Comparison of ENCODE assay signal across 11 cellular contexts in genomic region chr6:53309897-53310291, GRCh38. TPM values are rescaled to one million over a fixed set of nuclear protein-coding genes. Genes with fewer than 3 reads are reported as not detected.
DNase-seq lines count a peak whose midpoint lies in the region; ATAC-seq and TF ChIP-seq lines count a peak whose summit lies in the region.
"Had no signal": no experiment of that assay in that cellular context is flagged by ENCODE, and none has a peak within 500 bp of the region (broad histone marks: within the 10 kb centered on the region; RNA-seq: fewer than 3 reads in every experiment).

No MANE protein-coding gene starts in this region.

- peak overlapping the region; percentile 93 for H3K27ac Mint-ChIP-seq in stimulated activated naive CD8-positive, alpha-beta T cell treated with anti-CD3 and anti-CD28 coated beads, Interleukin-15, Interleukin-2, amounts not matched to agents 100 ng/mL and 50 ng/mL, for 24 hours
- no peak overlapping the region for H3K27ac Mint-ChIP-seq in stimulated activated naive CD8-positive, alpha-beta T cell treated with anti-CD3 and anti-CD28 coated beads, Interleukin-15, amount 100 ng/mL, for 72 hours
- H3K27ac Mint-ChIP-seq in activated naive CD8-positive, alpha-beta T cell treated with anti-CD3 and anti-CD28 coated beads, Interleukin-2, amount 10 ng/mL, durations not matched to agents 7 days and 5 days = no peak overlapping the region

- H3K9me3 Mint-ChIP-seq in stimulated activated naive CD8-positive, alpha-beta T cell treated with anti-CD3 and anti-CD28 coated beads, Interleukin-15, Interleukin-2, amounts not matched to agents 100 ng/mL and 50 ng/mL, for 24 hours = no peaks in the 10 kb centered on the region
- no peaks in the 10 kb centered on the region for H3K9me3 Mint-ChIP-seq in stimulated activated naive CD8-positive, alpha-beta T cell treated with anti-CD3 and anti-CD28 coated beads, Interleukin-15, amount 100 ng/mL, for 72 hours
- no peaks in the 10 kb centered on the region for H3K9me3 Mint-ChIP-seq in activated naive CD8-positive, alpha-beta T cell treated with anti-CD3 and anti-CD28 coated beads, Interleukin-2, amount 10 ng/mL, durations not matched to agents 7 days and 5 days

- TF ChIP-seq POLR2A in thyroid gland (IDR thresholded peaks at IDR 0.05) = no peak

- H3K4me1 Mint-ChIP-seq in stimulated activated naive CD8-positive, alpha-beta T cell treated with anti-CD3 and anti-CD28 coated beads, Interleukin-15, Interleukin-2, amounts not matched to agents 100 ng/mL and 50 ng/mL, for 24 hours (ENCODE audit: low read depth) = peaks cover 87% of the 10 kb centered on the region
- peaks cover 85% of the 10 kb centered on the region for H3K4me1 Mint-ChIP-seq in stimulated activated naive CD8-positive, alpha-beta T cell treated with anti-CD3 and anti-CD28 coated beads, Interleukin-15, amount 100 ng/mL, for 72 hours
- H3K4me1 Mint-ChIP-seq in activated naive CD8-positive, alpha-beta T cell treated with anti-CD3 and anti-CD28 coated beads, Interleukin-2, amount 10 ng/mL, durations not matched to agents 7 days and 5 days = peaks cover 67% of the 10 kb centered on the region

- WGBS in thyroid gland, 2 donors = 83 to 84% methylated on average over 3 of the region's 3 CpGs

- ATAC-seq in stimulated activated naive CD8-positive, alpha-beta T cell treated with anti-CD3 and anti-CD28 coated beads, Interleukin-15, amount 100 ng/mL, for 72 hours = no peak
- no peak for ATAC-seq in activated naive CD8-positive, alpha-beta T cell treated with anti-CD3 and anti-CD28 coated beads, Interleukin-2, amount 10 ng/mL, durations not matched to agents 7 days and 5 days (ENCODE audit: low read depth)

- intact Hi-C loops in thyroid gland (cut with DNase I) = no loop called here

- H3K36me3 ChIP-seq in thyroid gland = no peaks in the 10 kb centered on the region
- H3K36me3 ChIP-seq: thoracic aorta had no signal

- peaks cover 27% of the 10 kb centered on the region for H3K36me3 Mint-ChIP-seq in stimulated activated naive CD8-positive, alpha-beta T cell treated with anti-CD3 and anti-CD28 coated beads, Interleukin-15, Interleukin-2, amounts not matched to agents 100 ng/mL and 50 ng/mL, for 24 hours (ENCODE audit: low read depth)
- H3K36me3 Mint-ChIP-seq in activated naive CD8-positive, alpha-beta T cell treated with anti-CD3 and anti-CD28 coated beads, Interleukin-2, amount 10 ng/mL, durations not matched to agents 7 days and 5 days = peaks cover 17% of the 10 kb centered on the region

- peaks cover 8 to 11% of the 10 kb centered on the region in 2 donors for H3K4me1 ChIP-seq in thyroid gland

- no peak overlapping the region for H3K27ac ChIP-seq in thyroid gland
- H3K27ac ChIP-seq: thoracic aorta had no signal

- no peaks in the 10 kb centered on the region for H3K27me3 Mint-ChIP-seq in stimulated activated naive CD8-positive, alpha-beta T cell treated with anti-CD3 and anti-CD28 coated beads, Interleukin-15, Interleukin-2, amounts not matched to agents 100 ng/mL and 50 ng/mL, for 24 hours
- no peaks in the 10 kb centered on the region for H3K27me3 Mint-ChIP-seq in stimulated activated naive CD8-positive, alpha-beta T cell treated with anti-CD3 and anti-CD28 coated beads, Interleukin-15, amount 100 ng/mL, for 72 hours
- H3K27me3 Mint-ChIP-seq in activated naive CD8-positive, alpha-beta T cell treated with anti-CD3 and anti-CD28 coated beads, Interleukin-2, amount 10 ng/mL, durations not matched to agents 7 days and 5 days = no peaks in the 10 kb centered on the region

- no peaks in the 10 kb centered on the region for H3K27me3 ChIP-seq in thyroid gland

- H3K9me3 ChIP-seq in thyroid gland = no peaks in the 10 kb centered on the region
- H3K9me3 ChIP-seq: thoracic aorta had no signal

- no peak for TF ChIP-seq CTCF in thyroid gland (IDR thresholded peaks at IDR 0.05)

- H3K4me3 ChIP-seq in thyroid gland (replicated peaks in 1 of 3) = no peak overlapping the region
- H3K4me3 ChIP-seq: thoracic aorta had no signal

- no peak for DNase-seq in stimulated activated naive CD8-positive, alpha-beta T cell treated with anti-CD3 and anti-CD28 coated beads, Interleukin-15, amount 100 ng/mL, for 72 hours
- DNase-seq in KG1 (lab: John Stamatoyannopoulos, UW) (peak; percentile 44), DMS153 (lab: John Stamatoyannopoulos, UW) (no peak), HuH-7.5 (ENCODE audit: low spot score) (no peak), thyroid gland (no peak), superior temporal gyrus (ENCODE audit: extremely low spot score) (no peak)
- DNase-seq in activated naive CD8-positive, alpha-beta T cell treated with anti-CD3 and anti-CD28 coated beads, Interleukin-2, amount 10 ng/mL, durations not matched to agents 7 days and 5 days = no peak
- DNase-seq: Calu3, cortex of kidney had no signal

- no peak overlapping the region for H3K4me3 Mint-ChIP-seq in stimulated activated naive CD8-positive, alpha-beta T cell treated with anti-CD3 and anti-CD28 coated beads, Interleukin-15, Interleukin-2, amounts not matched to agents 100 ng/mL and 50 ng/mL, for 24 hours
- H3K4me3 Mint-ChIP-seq in stimulated activated naive CD8-positive, alpha-beta T cell treated with anti-CD3 and anti-CD28 coated beads, Interleukin-15, amount 100 ng/mL, for 72 hours = no peak overlapping the region
- H3K4me3 Mint-ChIP-seq in activated naive CD8-positive, alpha-beta T cell treated with anti-CD3 and anti-CD28 coated beads, Interleukin-2, amount 10 ng/mL, durations not matched to agents 7 days and 5 days = peak overlapping the region; percentile 15

- POLR2A ChIA-PET in activated naive CD8-positive, alpha-beta T cell treated with anti-CD3 and anti-CD28 coated beads, Interleukin-2, amount 10 ng/mL, durations not matched to agents 7 days and 5 days (lab: Charles Lee) = interaction anchor here (0.9 to 1.0 kb wide), 2 partner anchors 9 to 34 kb away, joined by 3 read pairs; no protein-coding TSS in a partner anchor

RNA-seq across cellular contexts. Expression of gene ELOVL5, which starts 38.9 kb away (rescaled TPM):
- 100 to 1,000 TPM; 101 to 110 TPM for total RNA-seq in activated naive CD8-positive, alpha-beta T cell treated with anti-CD3 and anti-CD28 coated beads, Interleukin-2, amount 10 ng/mL, durations not matched to agents 7 days and 5 days
- total RNA-seq in thyroid gland = 100 to 1,000 TPM in 1 of 4 donors, 10 to 100 TPM in 3; 74.8 to 110 (median 90.6) TPM
